2 cellular contexts compared by ENCODE assay signal in the genomic region with DNA sequence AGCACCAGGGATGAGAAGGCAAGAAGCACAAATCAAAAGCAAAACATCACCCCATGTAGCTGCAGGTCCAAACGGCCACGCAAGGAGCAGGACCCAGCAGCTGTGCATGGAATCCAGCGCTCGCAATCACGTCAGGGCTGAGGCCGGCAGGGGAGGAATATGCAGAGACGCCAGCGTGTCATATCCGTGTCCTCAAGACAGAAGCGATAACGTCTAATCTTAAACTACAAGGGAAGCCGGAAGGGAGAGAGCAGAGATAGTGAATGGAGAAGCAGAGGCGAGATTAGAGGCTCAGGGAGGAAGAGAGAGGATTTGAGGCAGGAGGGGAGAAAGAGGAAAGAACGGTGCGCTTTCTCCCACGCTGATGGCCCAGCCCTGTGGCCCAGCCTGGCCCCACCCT.
TF ChIP-seq lines count a peak whose summit lies in the region.

No MANE protein-coding gene starts in this region.

TF ChIP-seq in HepG2, 621 proteins besides CTCF, POLR2A, EP300 and RAD21:
- TF ChIP-seq ZNF709 (CRISPR knock-in tag; IDR thresholded peaks at IDR 0.05): no peak
- no peak for TF ChIP-seq ELF4 (CRISPR knock-in tag; IDR thresholded peaks at IDR 0.05; ENCODE audit: borderline replicate concordance)
- TF ChIP-seq RFX3 (CRISPR knock-in tag; IDR thresholded peaks at IDR 0.05): no peak
- no peak for TF ChIP-seq ZKSCAN8 (CRISPR knock-in tag; IDR thresholded peaks at IDR 0.05; ENCODE audit: borderline replicate concordance)
- no peak for TF ChIP-seq ZNF549 (CRISPR knock-in tag; IDR thresholded peaks at IDR 0.05)
- no peak for TF ChIP-seq HNRNPUL1 (IDR thresholded peaks at IDR 0.05; ENCODE audit: low read depth, low read length)
- TF ChIP-seq ZBTB26 (CRISPR knock-in tag; IDR thresholded peaks at IDR 0.05; ENCODE audit: borderline replicate concordance): no peak
- TF ChIP-seq BORCS8-MEF2B (CRISPR knock-in tag; IDR thresholded peaks at IDR 0.05): no peak
- no peak for TF ChIP-seq MIER2 (CRISPR knock-in tag; IDR thresholded peaks at IDR 0.05)
- TF ChIP-seq ARNTL (CRISPR knock-in tag; IDR thresholded peaks at IDR 0.05): no peak
- TF ChIP-seq ZNF530 (CRISPR knock-in tag; IDR thresholded peaks at IDR 0.05; ENCODE audit: low read depth): no peak
- TF ChIP-seq ZSCAN22 (CRISPR knock-in tag; IDR thresholded peaks at IDR 0.05): no peak
- no peak for TF ChIP-seq FOSL1 (CRISPR knock-in tag; IDR thresholded peaks at IDR 0.05; ENCODE audit: borderline replicate concordance)
- TF ChIP-seq FOXO4 (CRISPR knock-in tag; conservative IDR thresholded peaks at IDR 0.05): no peak
- no peak for TF ChIP-seq ZC3H13 (CRISPR knock-in tag; IDR thresholded peaks at IDR 0.05)

TF ChIP-seq in SK-N-SH treated with all-trans-retinoic acid at 6 μM for 48 hours, 23 proteins besides CTCF, POLR2A, EP300 and RAD21:
- TF ChIP-seq ZNF565 (CRISPR knock-in tag; conservative IDR thresholded peaks at IDR 0.05; ENCODE audit: low read depth) (no peak), OSR1 (CRISPR knock-in tag; IDR thresholded peaks at IDR 0.05) (no peak), SNAI2 (CRISPR knock-in tag; IDR thresholded peaks at IDR 0.05) (no peak), PATZ1 (CRISPR knock-in tag; IDR thresholded peaks at IDR 0.05; ENCODE audit: borderline replicate concordance) (no peak), RARB (CRISPR knock-in tag; IDR thresholded peaks at IDR 0.05) (no peak), ISL1 (CRISPR knock-in tag; IDR thresholded peaks at IDR 0.05) (no peak), GLIS3 (CRISPR knock-in tag; IDR thresholded peaks at IDR 0.05) (no peak), TCF4 (CRISPR knock-in tag; IDR thresholded peaks at IDR 0.05; ENCODE audit: borderline replicate concordance) (no peak), POU6F1 (CRISPR knock-in tag; IDR thresholded peaks at IDR 0.05; ENCODE audit: borderline replicate concordance, low read depth) (no peak), ESRRG (CRISPR knock-in tag; IDR thresholded peaks at IDR 0.05) (no peak), CSDC2 (CRISPR knock-in tag; IDR thresholded peaks at IDR 0.05) (no peak), ZC3H10 (CRISPR knock-in tag; IDR thresholded peaks at IDR 0.05) (no peak), ARNTL (CRISPR knock-in tag; IDR thresholded peaks at IDR 0.05; ENCODE audit: borderline replicate concordance, low read depth) (no peak), TSHZ2 (CRISPR knock-in tag; IDR thresholded peaks at IDR 0.05) (no peak)
